17 cellular contexts compared by ENCODE assay signal in the genomic region with DNA sequence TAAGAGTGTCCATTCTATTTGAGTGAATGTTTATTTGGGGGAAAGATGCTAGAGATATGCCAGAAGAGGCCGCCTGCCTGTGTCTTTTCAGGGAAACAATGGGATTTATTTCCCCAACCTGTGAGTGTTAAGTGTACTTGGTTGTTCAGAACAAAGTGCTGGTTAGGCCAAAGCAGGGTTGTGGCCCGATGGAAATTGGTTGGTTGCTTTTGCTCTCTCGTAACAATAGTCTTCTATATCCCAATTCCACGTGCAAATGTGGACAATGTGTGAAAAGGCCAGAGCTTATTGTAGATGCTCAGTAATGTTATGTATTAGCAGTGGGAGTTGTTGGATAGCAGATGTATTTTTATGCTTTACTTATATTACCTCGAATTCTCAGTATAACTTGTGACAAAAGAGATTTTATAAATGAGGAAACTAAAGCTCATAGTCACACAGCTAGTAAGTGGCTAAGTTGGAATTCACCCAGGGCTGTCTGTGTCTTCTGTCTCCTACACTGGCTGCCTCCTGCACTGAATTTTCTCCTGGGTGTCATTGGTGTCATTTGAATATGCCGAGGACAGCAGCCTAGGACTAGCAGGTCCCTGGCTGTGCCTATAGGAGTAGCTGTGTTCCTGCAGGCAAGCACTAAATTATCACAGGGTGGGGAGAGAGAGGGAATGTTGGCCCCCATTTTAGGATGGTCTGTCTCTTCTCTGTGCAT. TPM values are rescaled to one million over a fixed set of nuclear protein-coding genes. Genes with fewer than 3 reads are reported as not detected.
DNase-seq lines count a peak whose midpoint lies in the region; ATAC-seq and TF ChIP-seq lines count a peak whose summit lies in the region.
"Had no signal": no experiment of that assay in that cellular context is flagged by ENCODE, and none has a peak within 500 bp of the region (broad histone marks: within the 10 kb centered on the region; RNA-seq: fewer than 3 reads in every experiment).

No MANE protein-coding gene starts in this region.

- H3K4me3 ChIP-seq in HCT116 (replicated peaks in 1 of 2; ENCODE audit: low read depth in 1 of 2, low read length in 2 of 2) (no peak overlapping the region), breast epithelium (no peak overlapping the region)

- H3K9ac ChIP-seq in HCT116 (ENCODE audit: low read length), result no peak overlapping the region

- CTCF ChIA-PET in HCT116 (lab: Charles Lee), result no interaction called here

- H3K79me2 ChIP-seq in HCT116 (ENCODE audit: insufficient read depth, low read length), result peaks cover 81% of the 10 kb centered on the region

- no peak for TF ChIP-seq RAD21 in HCT116 (IDR thresholded peaks at IDR 0.05; ENCODE audit: low read depth)

- H3K27ac ChIP-seq in HCT116 (ENCODE audit: low read depth, low read length) (no peak overlapping the region), breast epithelium (peak overlapping the region; percentile 50 to 53)

- H3K9me3 ChIP-seq in HCT116 (ENCODE audit: control insufficient read depth in 1 of 2, insufficient read depth in 1 of 2, low read depth in 1 of 2, low read length in 2 of 2) (no peaks in the 10 kb centered on the region), breast epithelium (no peaks in the 10 kb centered on the region)

- intact Hi-C loops in HCT116 (cut with micrococcal nuclease), result no loop called here
- intact Hi-C loops in breast epithelium (cut with DNase I; ENCODE audit: low total_unique reads), result no loop called here

- TF ChIP-seq CTCF in HCT116 (IDR thresholded peaks at IDR 0.05 in 2 of 3, conservative IDR thresholded peaks at IDR 0.05 in 1 of 3; ENCODE audit: borderline replicate concordance in 1 of 3, insufficient read depth in 1 of 3, low read depth in 2 of 3, low read length in 2 of 3) (0 out of 6 replicates have a peak, but pooled peaks of 1 of the 3 experiments have one; percentile 11), breast epithelium (IDR thresholded peaks at IDR 0.05) (no peak)

- H2AFZ ChIP-seq in HCT116 (ENCODE audit: low read depth, low read length, poor library complexity, severe bottlenecking), result no peak overlapping the region

- TF ChIP-seq POLR2A in HCT116 (IDR thresholded peaks at IDR 0.05; ENCODE audit: borderline replicate concordance, extremely low read depth, insufficient read depth, insufficient read length) (no peak), breast epithelium (IDR thresholded peaks at IDR 0.05) (no peak)

- RAD21 ChIA-PET in HCT116 (lab: Charles Lee; ENCODE audit: low non-redundant PET in 1 of 2, low total read pairs in 2 of 2, uncharacterized antibody in 2 of 2, unreplicated experiment in 2 of 2), result no interaction called here

- BruUV-seq in HCT116 (replicated peaks; lab: Mats Ljungman, UMichigan), result no TSS peak

- H3K27me3 ChIP-seq in HCT116 (ENCODE audit: insufficient read depth, low read length) (no peaks in the 10 kb centered on the region), breast epithelium (no peaks in the 10 kb centered on the region)

- H3K36me3 ChIP-seq in HCT116 (ENCODE audit: control insufficient read depth in 1 of 2, insufficient read depth in 2 of 2, low read length in 2 of 2), result no peaks in the 10 kb centered on the region; a peak in 1 of 4 replicates
- no peaks in the 10 kb centered on the region for H3K36me3 ChIP-seq in breast epithelium

- no peaks in the 10 kb centered on the region for H3K9me2 ChIP-seq in HCT116 (ENCODE audit: insufficient read depth)

- peak; percentile 43; the same call in 1 of the 2 replicates for ATAC-seq in HCT116
- no peak for ATAC-seq in GM19023 (IDR thresholded peaks at IDR 0.05; ENCODE audit: unreplicated experiment)
- no peak for ATAC-seq in GM18517 (IDR thresholded peaks at IDR 0.05; ENCODE audit: unreplicated experiment)
- ATAC-seq: T-helper 17 cell had no signal

- POLR2A ChIA-PET in HCT116 (lab: Charles Lee), result no interaction called here

- H3K4me1 ChIP-seq in HCT116 (ENCODE audit: control insufficient read depth in 1 of 2, insufficient read depth in 2 of 2, low read length in 2 of 2), result peaks cover 0 to 45% of the 10 kb centered on the region in 2 experiments; a peak in 2 of 4 replicates
- peaks cover 0 to 6% of the 10 kb centered on the region in 2 donors for H3K4me1 ChIP-seq in breast epithelium

- no peaks in the 10 kb centered on the region for H4K20me1 ChIP-seq in HCT116 (ENCODE audit: insufficient read depth)

- no peak for DNase-seq in HCT116 (ENCODE audit: low read depth, low spot score)
- no peak for DNase-seq in breast epithelium (ENCODE audit: low spot score in 2 of 2)
- DNase-seq in islet precursor cell, result peak; percentile 55
- DNase-seq in superior temporal gyrus (ENCODE audit: extremely low spot score), result peak; percentile 53
- DNase-seq in GOT3 (lab: John Stamatoyannopoulos, UW), result no peak
- DNase-seq: activated gamma-delta T cell; aorta; CD4-positive, alpha-beta T cell; EL; KG1; NCI-H1092 treated with DMSO at 0.1 percent for 48 hours; NCI-H226; retina; SHP77; T-helper 17 cell had no signal

- no peak overlapping the region for H3K4me2 ChIP-seq in HCT116 (ENCODE audit: low read length)

TF ChIP-seq in HCT116, 20 proteins besides CTCF, POLR2A, EP300 and RAD21:
- TF ChIP-seq EGR1 (IDR thresholded peaks at IDR 0.05; ENCODE audit: low read depth) (no peak), YY1 (IDR thresholded peaks at IDR 0.05; ENCODE audit: extremely low read depth, insufficient replicate concordance, low read depth, low read length) (no peak), SIN3A (IDR thresholded peaks at IDR 0.05; ENCODE audit: low read depth) (no peak), CBX3 (IDR thresholded peaks at IDR 0.05; ENCODE audit: low read depth) (no peak), SP1 (IDR thresholded peaks at IDR 0.05; ENCODE audit: low read depth) (no peak), FOSL1 (IDR thresholded peaks at IDR 0.05; ENCODE audit: low read depth) (no peak)
- TF ChIP-seq, protein P1, sequence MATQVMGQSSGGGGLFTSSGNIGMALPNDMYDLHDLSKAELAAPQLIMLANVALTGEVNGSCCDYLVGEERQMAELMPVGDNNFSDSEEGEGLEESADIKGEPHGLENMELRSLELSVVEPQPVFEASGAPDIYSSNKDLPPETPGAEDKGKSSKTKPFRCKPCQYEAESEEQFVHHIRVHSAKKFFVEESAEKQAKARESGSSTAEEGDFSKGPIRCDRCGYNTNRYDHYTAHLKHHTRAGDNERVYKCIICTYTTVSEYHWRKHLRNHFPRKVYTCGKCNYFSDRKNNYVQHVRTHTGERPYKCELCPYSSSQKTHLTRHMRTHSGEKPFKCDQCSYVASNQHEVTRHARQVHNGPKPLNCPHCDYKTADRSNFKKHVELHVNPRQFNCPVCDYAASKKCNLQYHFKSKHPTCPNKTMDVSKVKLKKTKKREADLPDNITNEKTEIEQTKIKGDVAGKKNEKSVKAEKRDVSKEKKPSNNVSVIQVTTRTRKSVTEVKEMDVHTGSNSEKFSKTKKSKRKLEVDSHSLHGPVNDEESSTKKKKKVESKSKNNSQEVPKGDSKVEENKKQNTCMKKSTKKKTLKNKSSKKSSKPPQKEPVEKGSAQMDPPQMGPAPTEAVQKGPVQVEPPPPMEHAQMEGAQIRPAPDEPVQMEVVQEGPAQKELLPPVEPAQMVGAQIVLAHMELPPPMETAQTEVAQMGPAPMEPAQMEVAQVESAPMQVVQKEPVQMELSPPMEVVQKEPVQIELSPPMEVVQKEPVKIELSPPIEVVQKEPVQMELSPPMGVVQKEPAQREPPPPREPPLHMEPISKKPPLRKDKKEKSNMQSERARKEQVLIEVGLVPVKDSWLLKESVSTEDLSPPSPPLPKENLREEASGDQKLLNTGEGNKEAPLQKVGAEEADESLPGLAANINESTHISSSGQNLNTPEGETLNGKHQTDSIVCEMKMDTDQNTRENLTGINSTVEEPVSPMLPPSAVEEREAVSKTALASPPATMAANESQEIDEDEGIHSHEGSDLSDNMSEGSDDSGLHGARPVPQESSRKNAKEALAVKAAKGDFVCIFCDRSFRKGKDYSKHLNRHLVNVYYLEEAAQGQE (IDR thresholded peaks at IDR 0.05; ENCODE audit: low read depth), result no peak
TF ChIP-seq in HCT116: peak in this region for 0.

RNA-seq across cellular contexts. Expression of a gene that starts 21.5 kb away (rescaled TPM):
- total RNA-seq in HCT116 (2021; ENCODE audit: unreplicated experiment), result 80.7 TPM
- 28.0 and 28.2 TPM in 2 replicates for polyA plus RNA-seq in HCT116 (2012)
- total RNA-seq in breast epithelium, result 100 to 1,000 TPM in 1 of 3 donors, 10 to 100 TPM in 2; 28.8 to 104 (median 79.6) TPM

Comparison
In these comparisons a context has a peak if more than half of its experiments do, and no peak if none do; other contexts are left out.
1. DNase-seq: peak in islet precursor cell (single experiment) and superior temporal gyrus (single experiment); none in HCT116 (single experiment), breast epithelium (0 of 2) and GOT3 (single experiment).